ENCODE assay signal across 41 cellular contexts in genomic region chr3:182081096-182081495, GRCh38.
"Had no signal": no experiment of that assay in that cellular context is flagged by ENCODE, and none has a peak within 500 bp of the region (broad histone marks: within the 10 kb centered on the region; RNA-seq: fewer than 3 reads in every experiment).

No MANE protein-coding gene starts in this region.

- H3K27ac ChIP-seq: ascending aorta, cardiac muscle cell, PC-9, RWPE1, VCaP had no signal

- ATAC-seq: activated CD8-positive, alpha-beta T cell treated with anti-CD3 and anti-CD28 coated beads for 36 hours; activated T-cell treated with anti-CD3 and anti-CD28 coated beads, Interleukin-2, amount 50 U/mL, for 72 hours; activated T-helper 17 cell treated with anti-CD3 and anti-CD28 coated beads, Interleukin-2, amount 50 U/mL, for 72 hours; Right ventricle myocardium inferior had no signal

- FAIRE-seq: RCC 7860 had no signal

- H2AFZ ChIP-seq: PC-9 had no signal

- H3K36me3 ChIP-seq: ascending aorta, cardiac muscle cell, MG63 had no signal

- H3K4me2 ChIP-seq: PC-9 had no signal

- H3K27ac Mint-ChIP-seq: activated B cell treated with CpG ODN at 0.5 μM for 24 hours; activated CD8-positive, alpha-beta T cell treated with anti-CD3 and anti-CD28 coated beads for 36 hours; activated naive CD4-positive, alpha-beta T cell treated with anti-CD3 and anti-CD28 coated beads, Interleukin-2, amount 50 U/mL, for 24 hours; activated naive CD8-positive, alpha-beta T cell treated with anti-CD3 and anti-CD28 coated beads, Interleukin-2, amount 10 ng/mL, durations not matched to agents 7 days and 5 days; activated T-cell treated with anti-CD3 and anti-CD28 coated beads, Interleukin-2, amount 50 U/mL, for 72 hours; activated T-helper 17 cell treated with anti-CD3 and anti-CD28 coated beads, Interleukin-2, amount 50 U/mL, for 72 hours had no signal

- H3K4me1 ChIP-seq: ascending aorta had no signal

- H3K9me3 ChIP-seq: ascending aorta, MG63 had no signal

- H3K4me1 Mint-ChIP-seq: activated B cell treated with CpG ODN at 0.5 μM for 24 hours; activated naive CD4-positive, alpha-beta T cell treated with anti-CD3 and anti-CD28 coated beads, Interleukin-2, amount 50 U/mL, for 24 hours; activated naive CD8-positive, alpha-beta T cell treated with anti-CD3 and anti-CD28 coated beads, Interleukin-2, amount 10 ng/mL, durations not matched to agents 7 days and 5 days; activated T-helper 17 cell treated with anti-CD3 and anti-CD28 coated beads, Interleukin-2, amount 50 U/mL, for 72 hours; central memory CD8-positive, alpha-beta T cell had no signal

- H3K27me3 Mint-ChIP-seq: activated CD8-positive, alpha-beta T cell treated with anti-CD3 and anti-CD28 coated beads for 36 hours; activated naive CD4-positive, alpha-beta T cell treated with anti-CD3 and anti-CD28 coated beads, Interleukin-2, amount 50 U/mL, for 24 hours; activated naive CD8-positive, alpha-beta T cell treated with anti-CD3 and anti-CD28 coated beads, Interleukin-2, amount 10 ng/mL, durations not matched to agents 7 days and 5 days; activated T-helper 17 cell treated with anti-CD3 and anti-CD28 coated beads, Interleukin-2, amount 50 U/mL, for 72 hours; central memory CD8-positive, alpha-beta T cell had no signal

- H3K9me3 Mint-ChIP-seq: activated B cell treated with CpG ODN at 0.5 μM for 24 hours; activated CD8-positive, alpha-beta T cell treated with anti-CD3 and anti-CD28 coated beads for 36 hours; activated naive CD8-positive, alpha-beta T cell treated with anti-CD3 and anti-CD28 coated beads, Interleukin-2, amount 10 ng/mL, durations not matched to agents 7 days and 5 days; activated T-helper 17 cell treated with anti-CD3 and anti-CD28 coated beads, Interleukin-2, amount 50 U/mL, for 72 hours; central memory CD8-positive, alpha-beta T cell had no signal

- H3K36me3 Mint-ChIP-seq: activated naive CD4-positive, alpha-beta T cell treated with anti-CD3 and anti-CD28 coated beads, Interleukin-2, amount 50 U/mL, for 24 hours; activated naive CD8-positive, alpha-beta T cell treated with anti-CD3 and anti-CD28 coated beads, Interleukin-2, amount 10 ng/mL, durations not matched to agents 7 days and 5 days had no signal

- H3K4me3 ChIP-seq: ascending aorta, cardiac muscle cell, MG63, PC-9 had no signal

- H3K4me3 Mint-ChIP-seq: activated B cell treated with CpG ODN at 0.5 μM for 24 hours; activated CD8-positive, alpha-beta T cell treated with anti-CD3 and anti-CD28 coated beads for 36 hours; activated naive CD4-positive, alpha-beta T cell treated with anti-CD3 and anti-CD28 coated beads, Interleukin-2, amount 50 U/mL, for 24 hours; activated naive CD8-positive, alpha-beta T cell treated with anti-CD3 and anti-CD28 coated beads, Interleukin-2, amount 10 ng/mL, durations not matched to agents 7 days and 5 days; activated T-cell treated with anti-CD3 and anti-CD28 coated beads, Interleukin-2, amount 50 U/mL, for 72 hours; activated T-helper 17 cell treated with anti-CD3 and anti-CD28 coated beads, Interleukin-2, amount 50 U/mL, for 72 hours; central memory CD8-positive, alpha-beta T cell had no signal

- H3K27me3 ChIP-seq: ascending aorta, cardiac muscle cell had no signal

- DNase-seq: activated B cell treated with CpG ODN at 0.5 μM for 24 hours; activated CD4-positive, alpha-beta T cell treated with anti-CD3 and anti-CD28 coated beads for 1 hour; activated CD4-positive, alpha-beta T cell treated with anti-CD3 and anti-CD28 coated beads for 48 hours; activated CD4-positive, alpha-beta T cell treated with anti-CD3 and anti-CD28 coated beads, Interleukin-2, amount 50 U/mL, for 4 hours; activated CD8-positive, alpha-beta T cell treated with anti-CD3 and anti-CD28 coated beads for 36 hours; activated gamma-delta T cell; activated naive CD4-positive, alpha-beta T cell treated with Interleukin-2 at 50 U/mL for 16 hours; activated naive CD8-positive, alpha-beta T cell treated with anti-CD3 and anti-CD28 coated beads, Interleukin-2, amount 10 ng/mL, durations not matched to agents 7 days and 5 days; activated T-cell treated with anti-CD3 and anti-CD28 coated beads, Interleukin-2, amount 50 U/mL, for 1 hour; activated T-cell treated with anti-CD3 and anti-CD28 coated beads, Interleukin-2, amount 50 U/mL, for 72 hours; amygdala; Kasumi-1; KG1; MG63; NCI-H1092 treated with DMSO at 0.1 percent for 48 hours; NCI-H1417; NCI-H146; NCI-H187; NCI-H2029 treated with DMSO at 0.1 percent for 48 hours; NCI-H2107; NCI-H2171; NCI-H2227 treated with DMSO at 0.1 percent for 48 hours; NCI-H446 treated with DMSO at 0.1 percent for 48 hours; NCI-H524; NCI-H69; NCI-H82; PC-9; SIG-M5; SW 1271; T-helper 1 cell; T-helper 2 cell; T-helper 9 cell had no signal
